ENCODE assay signal across 8 cellular contexts in the genomic region with DNA sequence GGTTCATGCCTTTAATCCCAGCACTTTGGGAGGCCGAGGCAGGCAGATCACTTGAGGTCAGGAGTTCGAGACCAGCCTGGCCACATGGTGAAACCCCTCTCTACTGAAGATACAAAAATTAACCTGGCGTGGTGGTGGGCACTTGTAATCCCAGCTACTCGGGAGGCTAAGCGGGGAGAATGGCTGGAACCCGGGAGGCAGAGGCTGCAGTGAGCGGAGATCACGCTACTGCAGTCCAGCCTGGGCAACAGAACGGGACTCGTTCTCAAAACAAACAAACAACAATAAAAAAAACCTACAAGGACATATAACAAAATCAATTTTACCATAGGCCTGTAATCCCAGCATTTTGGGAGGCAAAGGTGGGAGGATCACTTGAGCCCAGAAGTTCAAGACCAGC. TPM values are rescaled to one million over a fixed set of nuclear protein-coding genes. Genes with fewer than 3 reads are reported as not detected.
DNase-seq lines count a peak whose midpoint lies in the region; ATAC-seq and TF ChIP-seq lines count a peak whose summit lies in the region.
"Not testable (repeated sequence)": the region's sequence is repeated elsewhere in the genome, so short reads cannot be mapped to it uniquely, and the experiment has no call there.

No MANE protein-coding gene starts in this region.

- H2BK15ac ChIP-seq in H9 (ENCODE audit: low read depth, low read length) = not testable (repeated sequence)

- not testable (repeated sequence) for TF ChIP-seq CTCF in H9 (conservative IDR thresholded peaks at IDR 0.05); WTC11 (IDR thresholded peaks at IDR 0.05); nephron (IDR thresholded peaks at IDR 0.05; ENCODE audit: unreplicated experiment in 3 of 3)

- not testable (repeated sequence) for H2AFZ ChIP-seq in H9 (ENCODE audit: low read length)

- H3K56ac ChIP-seq in H9 (ENCODE audit: insufficient read length, low read depth, low read length) = not testable (repeated sequence)

- H3K23ac ChIP-seq in H9 (ENCODE audit: insufficient read length, low read depth, low read length) = not testable (repeated sequence)

- not testable (repeated sequence) for H3K36me3 ChIP-seq in CD4-positive, CD25-positive, alpha-beta regulatory T cell (ENCODE audit: control insufficient read depth, insufficient read depth, low read length); KOPT-K1 (ENCODE audit: insufficient read depth, low read length)

- not testable (repeated sequence) for H3K18ac ChIP-seq in H9 (ENCODE audit: insufficient read length, low read depth, low read length)

- peaks cover 3 to 32% (median 23%) of the 10 kb centered on the region in 4 donors for H3K4me1 Mint-ChIP-seq in CD4-positive, CD25-positive, alpha-beta regulatory T cell
- H3K4me1 Mint-ChIP-seq in H9 (peaks cover 8 to 17% of the 10 kb centered on the region in 2 experiments), WTC11 (peaks cover 25% of the 10 kb centered on the region), nephron (peaks cover 16% of the 10 kb centered on the region)
- peaks cover 26% of the 10 kb centered on the region for H3K4me1 Mint-ChIP-seq in activated T-cell treated with anti-CD3 and anti-CD28 coated beads, Interleukin-2, amount 50 U/mL, for 72 hours (ENCODE audit: low read depth)
- peaks cover 20% of the 10 kb centered on the region for H3K4me1 Mint-ChIP-seq in activated naive CD8-positive, alpha-beta T cell treated with anti-CD3 and anti-CD28 coated beads for 36 hours
- peaks cover 32% of the 10 kb centered on the region for H3K4me1 Mint-ChIP-seq in stimulated activated naive CD8-positive, alpha-beta T cell treated with anti-CD3 and anti-CD28 coated beads, Interleukin-15, Interleukin-2, amounts not matched to agents 100 ng/mL and 50 ng/mL, for 24 hours (ENCODE audit: low read depth)

- not testable (repeated sequence) for H3T11ph ChIP-seq in H9 (ENCODE audit: low read length)

- H3K36me3 Mint-ChIP-seq in CD4-positive, CD25-positive, alpha-beta regulatory T cell; nephron (ENCODE audit: low read depth): not testable (repeated sequence)
- H3K36me3 Mint-ChIP-seq in H9 (ENCODE audit: insufficient read depth in 1 of 3, low read depth in 3 of 3) (peaks cover 12 to 20% (median 16%) of the 10 kb centered on the region in 3 experiments), WTC11 (peaks cover 19% of the 10 kb centered on the region)
- peaks cover 9 to 12% of the 10 kb centered on the region in 2 donors for H3K36me3 Mint-ChIP-seq in activated T-cell treated with anti-CD3 and anti-CD28 coated beads, Interleukin-2, amount 50 U/mL, for 72 hours (ENCODE audit: insufficient read depth in 2 of 2)
- H3K36me3 Mint-ChIP-seq in activated naive CD8-positive, alpha-beta T cell treated with anti-CD3 and anti-CD28 coated beads for 36 hours = peaks cover 23% of the 10 kb centered on the region
- H3K36me3 Mint-ChIP-seq in stimulated activated naive CD8-positive, alpha-beta T cell treated with anti-CD3 and anti-CD28 coated beads, Interleukin-15, Interleukin-2, amounts not matched to agents 100 ng/mL and 50 ng/mL, for 24 hours (ENCODE audit: low read depth) = peaks cover 17% of the 10 kb centered on the region

- WGBS in H9 (ENCODE audit: extremely low coverage, insufficient read length, low lambda C conversion rate) = no CpG with 5 or more reads among the region's 10 CpGs

- H3K4me3 ChIP-seq in CD4-positive, CD25-positive, alpha-beta regulatory T cell (ENCODE audit: low read depth, low read length) = not testable (repeated sequence)

- H3K9me3 ChIP-seq in CD4-positive, CD25-positive, alpha-beta regulatory T cell (ENCODE audit: control insufficient read depth in 2 of 2, low read length in 2 of 2); H9 (ENCODE audit: control insufficient read depth, low read depth, low read length); KOPT-K1 (ENCODE audit: insufficient read depth, low read length, poor library complexity, severe bottlenecking): not testable (repeated sequence)

- peak overlapping the region in 2 of 3 donors; percentile 38 to 62 for H3K27ac Mint-ChIP-seq in CD4-positive, CD25-positive, alpha-beta regulatory T cell
- H3K27ac Mint-ChIP-seq in H9 = peak overlapping the region; percentile 61 to 100 (median 67); a peak in 4 of 7 replicates
- H3K27ac Mint-ChIP-seq in WTC11 = peak overlapping the region; percentile 89
- peak overlapping the region; percentile 97 for H3K27ac Mint-ChIP-seq in activated T-cell treated with anti-CD3 and anti-CD28 coated beads, Interleukin-2, amount 50 U/mL, for 72 hours
- peak overlapping the region; percentile 100 for H3K27ac Mint-ChIP-seq in activated naive CD8-positive, alpha-beta T cell treated with anti-CD3 and anti-CD28 coated beads for 36 hours
- H3K27ac Mint-ChIP-seq in nephron = peak overlapping the region in 2 of 3 experiments; percentile 99
- peak overlapping the region; percentile 100 for H3K27ac Mint-ChIP-seq in stimulated activated naive CD8-positive, alpha-beta T cell treated with anti-CD3 and anti-CD28 coated beads, Interleukin-15, Interleukin-2, amounts not matched to agents 100 ng/mL and 50 ng/mL, for 24 hours

- not testable (repeated sequence) for H3K14ac ChIP-seq in H9 (ENCODE audit: insufficient read depth, low read length)

- not testable (repeated sequence) for H2BK5ac ChIP-seq in H9 (ENCODE audit: insufficient read length, low read length)

- H3K27me3 ChIP-seq in CD4-positive, CD25-positive, alpha-beta regulatory T cell (ENCODE audit: control insufficient read depth, insufficient read depth, low read length); H9 (ENCODE audit: insufficient read depth, low read length): not testable (repeated sequence)

- H2BK120ac ChIP-seq in H9 (ENCODE audit: low read depth, low read length, poor library complexity, severe bottlenecking) = not testable (repeated sequence)

- not testable (repeated sequence) for H3K9me3 Mint-ChIP-seq in CD4-positive, CD25-positive, alpha-beta regulatory T cell; WTC11; activated T-cell treated with anti-CD3 and anti-CD28 coated beads, Interleukin-2, amount 50 U/mL, for 72 hours; activated naive CD8-positive, alpha-beta T cell treated with anti-CD3 and anti-CD28 coated beads for 36 hours; nephron; stimulated activated naive CD8-positive, alpha-beta T cell treated with anti-CD3 and anti-CD28 coated beads, Interleukin-15, Interleukin-2, amounts not matched to agents 100 ng/mL and 50 ng/mL, for 24 hours
- H3K9me3 Mint-ChIP-seq in H9 = peaks cover 8 to 11% of the 10 kb centered on the region in 2 experiments

- not testable (repeated sequence) for ATAC-seq in CD4-positive, CD25-positive, alpha-beta regulatory T cell (ENCODE audit: low read depth in 2 of 2); WTC11; activated T-cell treated with anti-CD3 and anti-CD28 coated beads, Interleukin-2, amount 50 U/mL, for 72 hours (replicated peaks in 1 of 2)

- H3K27ac ChIP-seq in CD4-positive, CD25-positive, alpha-beta regulatory T cell (ENCODE audit: insufficient read depth, low read length, poor library complexity, severe bottlenecking); H9 (ENCODE audit: insufficient read length, low read depth, low read length): not testable (repeated sequence)
- peak overlapping the region; percentile 97 for H3K27ac ChIP-seq in KOPT-K1 (ENCODE audit: low read depth, low read length, poor library complexity, severe bottlenecking)

- H3K4ac ChIP-seq in H9 (ENCODE audit: low read depth, low read length) = not testable (repeated sequence)

- peaks cover 17% of the 10 kb centered on the region for H3K27me3 Mint-ChIP-seq in CD4-positive, CD25-positive, alpha-beta regulatory T cell
- H3K27me3 Mint-ChIP-seq in H9 (ENCODE audit: low read depth); WTC11 (ENCODE audit: low read depth); activated T-cell treated with anti-CD3 and anti-CD28 coated beads, Interleukin-2, amount 50 U/mL, for 72 hours (ENCODE audit: low read depth); nephron (ENCODE audit: low read depth); stimulated activated naive CD8-positive, alpha-beta T cell treated with anti-CD3 and anti-CD28 coated beads, Interleukin-15, Interleukin-2, amounts not matched to agents 100 ng/mL and 50 ng/mL, for 24 hours: not testable (repeated sequence)
- peaks cover 10% of the 10 kb centered on the region for H3K27me3 Mint-ChIP-seq in activated naive CD8-positive, alpha-beta T cell treated with anti-CD3 and anti-CD28 coated beads for 36 hours

- not testable (repeated sequence) for H2AK5ac ChIP-seq in H9 (ENCODE audit: insufficient read length, low read length)

- not testable (repeated sequence) for H4K91ac ChIP-seq in H9 (ENCODE audit: insufficient read length, low read depth, low read length)

- H2BK12ac ChIP-seq in H9 (ENCODE audit: insufficient read length, low read depth, low read length) = not testable (repeated sequence)

- not testable (repeated sequence) for H4K20me1 ChIP-seq in H9 (ENCODE audit: control insufficient read depth, insufficient read depth, insufficient read length)

- H3K4me3 Mint-ChIP-seq in CD4-positive, CD25-positive, alpha-beta regulatory T cell; WTC11; activated T-cell treated with anti-CD3 and anti-CD28 coated beads, Interleukin-2, amount 50 U/mL, for 72 hours; activated naive CD8-positive, alpha-beta T cell treated with anti-CD3 and anti-CD28 coated beads for 36 hours; stimulated activated naive CD8-positive, alpha-beta T cell treated with anti-CD3 and anti-CD28 coated beads, Interleukin-15, Interleukin-2, amounts not matched to agents 100 ng/mL and 50 ng/mL, for 24 hours: not testable (repeated sequence)
- H3K4me3 Mint-ChIP-seq in H9 = peak overlapping the region in 1 of 2 experiments; percentile 32; a peak in 1 of 5 replicates
- peak overlapping the region in 1 of 3 experiments; percentile 26 for H3K4me3 Mint-ChIP-seq in nephron

- H3K79me2 ChIP-seq in H9 (ENCODE audit: insufficient read depth, low read length) = peaks cover 14% of the 10 kb centered on the region

- peaks cover 18% of the 10 kb centered on the region for H3K4me1 ChIP-seq in CD4-positive, CD25-positive, alpha-beta regulatory T cell (ENCODE audit: control insufficient read depth, insufficient read depth, low read length, poor library complexity, severe bottlenecking)
- not testable (repeated sequence) for H3K4me1 ChIP-seq in H9 (ENCODE audit: insufficient read depth, low read length)

- not testable (repeated sequence) for H3K9ac ChIP-seq in H9 (ENCODE audit: extremely low read depth, insufficient read length, low read length)

- CTCF ChIA-PET in WTC11 (lab: Charles Lee) = not testable (repeated sequence)

- H3K79me1 ChIP-seq in H9 (ENCODE audit: insufficient read depth, low read depth, low read length, poor library complexity, severe bottlenecking) = not testable (repeated sequence)

- H3K4me2 ChIP-seq in H9 (ENCODE audit: insufficient read depth, insufficient read length, low read length) = not testable (repeated sequence)

- not testable (repeated sequence) for H4K5ac ChIP-seq in H9 (ENCODE audit: insufficient read length, low read depth, low read length)

- not testable (repeated sequence) for H3K23me2 ChIP-seq in H9 (ENCODE audit: insufficient read length, low read depth, low read length, poor library complexity, severe bottlenecking)

- H4K8ac ChIP-seq in H9 (replicated peaks; ENCODE audit: insufficient read length, low read depth, low read length) = not testable (repeated sequence)

- POLR2A ChIA-PET in WTC11 (lab: Charles Lee) = not testable (repeated sequence)

- H2BK20ac ChIP-seq in H9 (ENCODE audit: low read depth, low read length, poor library complexity, severe bottlenecking) = not testable (repeated sequence)

- not testable (repeated sequence) for DNase-seq in CD4-positive, CD25-positive, alpha-beta regulatory T cell; H9; WTC11 (ENCODE audit: low spot score); activated T-cell treated with anti-CD3 and anti-CD28 coated beads, Interleukin-2, amount 50 U/mL, for 72 hours; activated naive CD8-positive, alpha-beta T cell treated with anti-CD3 and anti-CD28 coated beads for 36 hours

RNA-seq across cellular contexts. Expression of gene XPO1, which starts 2.0 kb away (rescaled TPM):
- total RNA-seq in CD4-positive, CD25-positive, alpha-beta regulatory T cell = 137 TPM
- polyA plus RNA-seq in CD4-positive, CD25-positive, alpha-beta regulatory T cell = 10 to 100 TPM; 29.0 to 45.0 (median 36.0) TPM
- total RNA-seq in H9 (2021) (318 and 320 TPM in 2 replicates), WTC11 (2021) (258 to 272 TPM (median 260 TPM) in 3 replicates)
- 100 to 1,000 TPM; 130 to 161 TPM for total RNA-seq in activated T-cell treated with anti-CD3 and anti-CD28 coated beads, Interleukin-2, amount 50 U/mL, for 72 hours
- total RNA-seq in activated naive CD8-positive, alpha-beta T cell treated with anti-CD3 and anti-CD28 coated beads for 36 hours = 100 to 1,000 TPM; 232 to 237 TPM

Comparison
In these comparisons a context has a peak if more than half of its experiments do, and no peak if none do; other contexts are left out.
1. H3K27ac Mint-ChIP-seq: peak in every context shown above with its lines; median percentile 100 in activated naive CD8-positive, alpha-beta T cell treated with anti-CD3 and anti-CD28 coated beads for 36 hours; 100 in stimulated activated naive CD8-positive, alpha-beta T cell treated with anti-CD3 and anti-CD28 coated beads, Interleukin-15, Interleukin-2, amounts not matched to agents 100 ng/mL and 50 ng/mL, for 24 hours; 99 in nephron; 97 in activated T-cell treated with anti-CD3 and anti-CD28 coated beads, Interleukin-2, amount 50 U/mL, for 72 hours; 89 in WTC11; 67 in H9; 50 in CD4-positive, CD25-positive, alpha-beta regulatory T cell.